ENCODE assay signal across 17 cellular contexts in the genomic region with DNA sequence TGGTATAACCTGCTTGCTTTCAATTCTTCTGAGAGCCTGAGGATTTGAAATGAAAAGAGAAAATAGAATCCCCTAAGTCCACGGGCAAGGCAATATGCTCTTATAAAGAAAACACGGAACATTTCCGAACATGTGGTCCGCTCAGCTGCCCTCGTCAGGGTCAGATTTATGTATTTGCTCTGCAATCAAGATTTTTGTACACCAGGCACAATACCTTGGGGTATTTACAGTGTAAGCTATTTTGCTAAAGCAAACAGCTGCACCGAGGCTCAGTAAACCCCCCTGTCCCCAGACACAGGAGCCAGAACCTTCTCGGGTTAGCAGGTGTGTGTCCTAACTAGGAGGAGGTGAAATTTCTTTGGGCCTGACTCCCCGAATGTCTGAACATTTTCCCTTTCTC.
DNase-seq lines count a peak whose midpoint lies in the region; ATAC-seq and TF ChIP-seq lines count a peak whose summit lies in the region.
"Had no signal": no experiment of that assay in that cellular context is flagged by ENCODE, and none has a peak within 500 bp of the region (broad histone marks: within the 10 kb centered on the region; RNA-seq: fewer than 3 reads in every experiment).

No MANE protein-coding gene starts in this region.

- peaks cover 4% of the 10 kb centered on the region for H3K36me3 Mint-ChIP-seq in endodermal cell (ENCODE audit: low read depth)
- no peaks in the 10 kb centered on the region for H3K36me3 Mint-ChIP-seq in stimulated activated memory B cell treated with anti-CD40 and anti-IgM and Interleukin-4, amounts not matched to agents 10 μg/mL and 1 μg/mL and 100 μg/mL, for 72 hours
- H3K36me3 Mint-ChIP-seq: CD14-positive monocyte had no signal

- peak; percentile 14 for ATAC-seq in stimulated activated memory B cell treated with anti-CD40 and anti-IgM and Interleukin-4, amounts not matched to agents 10 μg/mL and 1 μg/mL and 100 μg/mL, for 72 hours
- ATAC-seq in HG03354 (IDR thresholded peaks at IDR 0.05; ENCODE audit: poor library complexity, severe bottlenecking, unreplicated experiment) = no peak
- ATAC-seq: A549, K562, Panc1 had no signal

- H3K4me1 Mint-ChIP-seq in endodermal cell = no peaks in the 10 kb centered on the region
- H3K4me1 Mint-ChIP-seq in stimulated activated memory B cell treated with anti-CD40 and anti-IgM and Interleukin-4, amounts not matched to agents 10 μg/mL and 1 μg/mL and 100 μg/mL, for 72 hours = no peaks in the 10 kb centered on the region
- H3K4me1 Mint-ChIP-seq: CD14-positive monocyte had no signal

- H3K9me3 ChIP-seq in endodermal cell (ENCODE audit: control insufficient read depth, low read length) = no peaks in the 10 kb centered on the region
- H3K9me3 ChIP-seq: A549, Caco-2 had no signal

- H3K27ac ChIP-seq in endodermal cell (ENCODE audit: low read depth, low read length) = peak overlapping the region; percentile 98
- H3K27ac ChIP-seq: A549, HL-60 had no signal

- peaks cover 4% of the 10 kb centered on the region for H3K4me1 ChIP-seq in endodermal cell (ENCODE audit: control insufficient read depth, insufficient read depth, low read length)
- H3K4me1 ChIP-seq: A549 had no signal

- no peaks in the 10 kb centered on the region for H3K36me3 ChIP-seq in endodermal cell (ENCODE audit: control insufficient read depth, insufficient read depth, low read length)

- no peak for TF ChIP-seq CTCF in endodermal cell (conservative IDR thresholded peaks at IDR 0.05)

- H3K27me3 ChIP-seq in endodermal cell (ENCODE audit: control insufficient read depth, insufficient read depth, low read length, poor library complexity, severe bottlenecking) = no peaks in the 10 kb centered on the region

- peaks cover 13% of the 10 kb centered on the region for H3K9me3 Mint-ChIP-seq in endodermal cell
- no peaks in the 10 kb centered on the region for H3K9me3 Mint-ChIP-seq in stimulated activated memory B cell treated with anti-CD40 and anti-IgM and Interleukin-4, amounts not matched to agents 10 μg/mL and 1 μg/mL and 100 μg/mL, for 72 hours

- no peak overlapping the region for H3K4me3 ChIP-seq in endodermal cell (ENCODE audit: low read length)
- H3K4me3 ChIP-seq: A549, K562 had no signal

- WGBS in endodermal cell (ENCODE audit: insufficient coverage in 1 of 2, insufficient read length in 1 of 2), 2 experiments = 95 to 97% methylated on average over 7 to 8 of the region's 8 CpGs

- no peak overlapping the region for H3K4me3 Mint-ChIP-seq in endodermal cell
- no peak overlapping the region for H3K4me3 Mint-ChIP-seq in stimulated activated memory B cell treated with anti-CD40 and anti-IgM and Interleukin-4, amounts not matched to agents 10 μg/mL and 1 μg/mL and 100 μg/mL, for 72 hours
- H3K4me3 Mint-ChIP-seq: CD14-positive monocyte had no signal

- H3K27me3 Mint-ChIP-seq in endodermal cell (ENCODE audit: insufficient read depth) = peaks cover 2% of the 10 kb centered on the region
- peaks cover 30% of the 10 kb centered on the region for H3K27me3 Mint-ChIP-seq in stimulated activated memory B cell treated with anti-CD40 and anti-IgM and Interleukin-4, amounts not matched to agents 10 μg/mL and 1 μg/mL and 100 μg/mL, for 72 hours

- H3K27ac Mint-ChIP-seq in endodermal cell = no peak overlapping the region
- H3K27ac Mint-ChIP-seq in stimulated activated memory B cell treated with anti-CD40 and anti-IgM and Interleukin-4, amounts not matched to agents 10 μg/mL and 1 μg/mL and 100 μg/mL, for 72 hours = no peak overlapping the region
- H3K27ac Mint-ChIP-seq: CD14-positive monocyte had no signal

- H3K9ac ChIP-seq in endodermal cell (ENCODE audit: extremely low read depth, low read length, poor library complexity, severe bottlenecking) = no peak overlapping the region

- peak; percentile 39 to 67 for DNase-seq in NCI-H2081 (lab: John Stamatoyannopoulos, UW)
- DNase-seq in NCI-H2081 treated with DMSO at 0.1 percent for 48 hours (lab: John Stamatoyannopoulos, UW) = no peak
- DNase-seq in NCI-H1092 treated with DMSO at 0.1 percent for 48 hours (lab: John Stamatoyannopoulos, UW) = peak; percentile 11
- DNase-seq in endodermal cell = no peak
- DNase-seq in NCI-H345 (lab: John Stamatoyannopoulos, UW) = no peak
- DNase-seq: NCI-H1105, NCI-H2029, NCI-H526 treated with DMSO at 0.1 percent for 48 hours, Right ventricle myocardium superior had no signal

Comparison
In these comparisons a context has a peak if more than half of its experiments do, and no peak if none do; other contexts are left out.
1. DNase-seq: peak in NCI-H2081 (2 of 2) and NCI-H1092 treated with DMSO at 0.1 percent for 48 hours (single experiment); none in NCI-H2081 treated with DMSO at 0.1 percent for 48 hours (single experiment), endodermal cell (single experiment) and NCI-H345 (single experiment).